In the genomic region with DNA sequence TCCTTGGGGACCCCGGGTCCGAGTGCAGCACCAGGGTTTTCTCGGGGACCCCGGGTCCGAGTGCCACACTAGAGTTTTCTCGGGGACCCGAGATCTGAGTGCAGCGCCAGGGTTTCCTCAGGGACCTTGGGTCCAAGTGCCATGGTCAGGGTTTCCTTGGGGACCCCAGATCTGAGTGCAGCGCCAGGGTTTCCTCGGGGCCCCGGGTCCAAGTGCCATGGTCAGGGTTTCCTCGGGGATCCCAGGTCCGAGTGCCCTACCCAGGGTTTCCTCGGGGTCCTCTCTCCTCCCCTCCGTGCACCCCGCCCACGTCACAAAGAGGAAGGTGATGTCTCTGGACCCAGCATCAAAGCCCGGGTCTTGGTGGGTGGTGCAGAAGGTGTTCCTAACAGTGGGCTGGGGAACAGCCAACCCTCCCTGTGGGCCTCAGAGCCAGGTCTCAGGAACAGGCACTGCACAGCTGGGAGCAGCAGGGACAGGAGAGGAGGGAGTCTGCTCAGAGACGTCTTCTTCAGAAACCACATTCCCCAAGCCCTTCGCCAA, we compare ENCODE assay signal across 18 cellular contexts.
A peak's percentile ranks its signal among the peaks of the same experiment; 100 is the strongest.
DNase-seq lines count a peak whose midpoint lies in the region; ATAC-seq and TF ChIP-seq lines count a peak whose summit lies in the region.
"Had no signal": no experiment of that assay in that cellular context is flagged by ENCODE, and none has a peak within 500 bp of the region (broad histone marks: within the 10 kb centered on the region; RNA-seq: fewer than 3 reads in every experiment).

No MANE protein-coding gene starts in this region.

- ATAC-seq in RWPE2 (ENCODE audit: low read depth) (no peak), Right ventricle myocardium inferior (no peak), GM18517 (IDR thresholded peaks at IDR 0.05; ENCODE audit: unreplicated experiment) (no peak)
- ATAC-seq: CD8-positive, alpha-beta T cell had no signal

- no peak overlapping the region for H3K27ac ChIP-seq in BLaER1
- H3K27ac ChIP-seq in RWPE2 (ENCODE audit: poor library complexity, severe bottlenecking), result no peak overlapping the region
- no peak overlapping the region for H3K27ac ChIP-seq in neuronal stem cell (replicated peaks; ENCODE audit: low read length)
- H3K27ac ChIP-seq: 22Rv1, GM23248 had no signal

- peak overlapping the region; percentile 53 for H3K18ac ChIP-seq in neuronal stem cell (ENCODE audit: low read length)

- H2BK15ac ChIP-seq in neuronal stem cell (ENCODE audit: low read length), result peak overlapping the region; percentile 78

- H3K36me3 ChIP-seq in BLaER1 (no peaks in the 10 kb centered on the region), RWPE2 (ENCODE audit: low read depth) (no peaks in the 10 kb centered on the region), neuronal stem cell (replicated peaks in 1 of 2; ENCODE audit: control insufficient read depth in 2 of 2, insufficient read depth in 2 of 2, low read length in 2 of 2) (no peaks in the 10 kb centered on the region)
- H3K36me3 ChIP-seq: BE2C had no signal

- no peak overlapping the region for H2BK12ac ChIP-seq in neuronal stem cell (ENCODE audit: low read length)

- H3K9ac ChIP-seq in BLaER1 (no peak overlapping the region), neuronal stem cell (ENCODE audit: low read depth, low read length, poor library complexity) (no peak overlapping the region)
- H3K9ac ChIP-seq: GM23248 had no signal

- H3K4me1 ChIP-seq in BLaER1 (peaks cover 46% of the 10 kb centered on the region), RWPE2 (ENCODE audit: insufficient read depth, poor library complexity, severe bottlenecking) (no peaks in the 10 kb centered on the region), neuronal stem cell (ENCODE audit: control insufficient read depth in 2 of 2, insufficient read depth in 1 of 2, low read depth in 1 of 2, low read length in 2 of 2) (peaks cover 11 to 12% of the 10 kb centered on the region in 2 donors)
- H3K4me1 ChIP-seq: BE2C, Caco-2 had no signal

- H3K4ac ChIP-seq in neuronal stem cell (ENCODE audit: low read length), result no peak overlapping the region

- TF ChIP-seq CTCF in RWPE2 (IDR thresholded peaks at IDR 0.05; ENCODE audit: poor library complexity, severe bottlenecking), result no peak

- H2BK120ac ChIP-seq in neuronal stem cell (ENCODE audit: low read depth, low read length), result peak overlapping the region; percentile 4

- no peak overlapping the region for H3K4me3 ChIP-seq in BLaER1
- H3K4me3 ChIP-seq in RWPE2 (ENCODE audit: severe bottlenecking), result no peak overlapping the region
- H3K4me3 ChIP-seq in neuronal stem cell (ENCODE audit: low read length in 2 of 2), result no peak overlapping the region
- H3K4me3 ChIP-seq: GM23248 had no signal

- no peak overlapping the region for H3K14ac ChIP-seq in neuronal stem cell (ENCODE audit: low read length)

- peak overlapping the region; percentile 67 for H3K4me2 ChIP-seq in BLaER1
- H3K4me2 ChIP-seq in neuronal stem cell (ENCODE audit: insufficient read depth, low read length, poor library complexity, severe bottlenecking), result no peak overlapping the region

- no peak overlapping the region for H4K8ac ChIP-seq in neuronal stem cell (ENCODE audit: low read depth, low read length)

- H2BK5ac ChIP-seq in neuronal stem cell (ENCODE audit: low read length), result no peak overlapping the region

- no peak overlapping the region for H3K23ac ChIP-seq in neuronal stem cell (ENCODE audit: low read depth, low read length, poor library complexity)

- no peaks in the 10 kb centered on the region; the same call in 1 of the 2 replicates for H3K27me3 ChIP-seq in BLaER1
- H3K27me3 ChIP-seq in RWPE2 (ENCODE audit: insufficient read depth, poor library complexity, severe bottlenecking), result no peaks in the 10 kb centered on the region
- H3K27me3 ChIP-seq in neuronal stem cell (ENCODE audit: control insufficient read depth in 3 of 3, insufficient read depth in 3 of 3, low read depth in 1 of 3, low read length in 3 of 3), result no peaks in the 10 kb centered on the region
- H3K27me3 ChIP-seq: BE2C had no signal

- peak; percentile 37 for DNase-seq in DMS79 (lab: John Stamatoyannopoulos, UW)
- peak; percentile 32 for DNase-seq in RWPE2 (ENCODE audit: low spot score)
- no peak for DNase-seq in neuronal stem cell (ENCODE audit: low spot score)
- no peak for DNase-seq in Right ventricle myocardium inferior (ENCODE audit: missing footprints)
- DNase-seq in C1 segment of cervical spinal cord (lab: John Stamatoyannopoulos, UW), result no peak
- DNase-seq in AG08395 (ENCODE audit: low spot score), result no peak
- DNase-seq: AML-193; BE2C; Caco-2; CD8-positive, alpha-beta T cell; DMS153; GF-D8; GM23248; H7; HCEC 1CT had no signal

- intact Hi-C loops in Right ventricle myocardium inferior (cut with DNase I), result loop anchor here (5.0 kb wide), 1 partner anchor 445 kb away; no protein-coding TSS in a partner anchor

- H4K91ac ChIP-seq in neuronal stem cell (ENCODE audit: low read depth, low read length, poor library complexity), result no peak overlapping the region

- no CpG with 5 or more reads among the region's 20 CpGs for WGBS in neuronal stem cell (ENCODE audit: extremely low coverage in 2 of 2, insufficient read length in 2 of 2, insufficient replicate concordance in 1 of 2), 2 donors

- peaks cover 3% of the 10 kb centered on the region for H3K79me1 ChIP-seq in neuronal stem cell (ENCODE audit: low read depth, low read length)

- H3K9me3 ChIP-seq in BLaER1 (peaks cover 15% of the 10 kb centered on the region), RWPE2 (ENCODE audit: severe bottlenecking) (peaks cover 3% of the 10 kb centered on the region), neuronal stem cell (replicated peaks in 1 of 2; ENCODE audit: control insufficient read depth in 2 of 2, insufficient read depth in 1 of 2, low read depth in 1 of 2, low read length in 2 of 2) (peaks cover 0 to 3% of the 10 kb centered on the region in 2 donors)
- H3K9me3 ChIP-seq: BE2C had no signal

- H2AK5ac ChIP-seq in neuronal stem cell (ENCODE audit: low read depth, low read length), result no peak overlapping the region

- no peak overlapping the region for H2AFZ ChIP-seq in neuronal stem cell (ENCODE audit: low read length)
- H2AFZ ChIP-seq: GM23248 had no signal

- no peaks in the 10 kb centered on the region for H4K20me1 ChIP-seq in BLaER1

Comparison
In these comparisons a context has a peak if more than half of its experiments do, and no peak if none do; other contexts are left out.
1. DNase-seq: peak in DMS79 (single experiment) and RWPE2 (single experiment); none in neuronal stem cell (single experiment), Right ventricle myocardium inferior (single experiment), C1 segment of cervical spinal cord (0 of 14) and AG08395 (single experiment).